ENCODE assay signal across 23 cellular contexts in the genomic region with DNA sequence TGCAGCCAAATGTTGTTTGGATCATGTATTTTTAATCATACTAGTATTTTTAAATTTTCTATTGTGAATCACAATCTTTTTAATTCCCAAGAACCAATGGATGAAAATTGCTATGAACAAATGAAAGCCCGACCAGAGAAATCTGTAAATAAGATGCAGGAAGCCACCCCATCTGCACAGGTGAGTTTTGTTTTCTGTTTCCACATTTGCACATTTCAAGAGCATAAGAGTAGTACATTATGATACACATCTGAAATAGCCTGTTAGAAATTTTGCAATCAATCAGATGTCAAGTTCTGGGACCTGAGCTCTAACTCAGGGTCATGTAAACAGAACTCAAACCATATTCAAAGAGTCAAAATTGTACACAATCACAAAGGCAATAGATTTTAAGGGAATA. TPM values are rescaled to one million over a fixed set of nuclear protein-coding genes. Genes with fewer than 3 reads are reported as not detected.
DNase-seq lines count a peak whose midpoint lies in the region; ATAC-seq, FAIRE-seq and TF ChIP-seq lines count a peak whose summit lies in the region.
"Had no signal": no experiment of that assay in that cellular context is flagged by ENCODE, and none has a peak within 500 bp of the region (broad histone marks: within the 10 kb centered on the region; RNA-seq: fewer than 3 reads in every experiment).

No MANE protein-coding gene starts in this region.

- FAIRE-seq in GM12892 (lab: Jason Lieb, UNC) = no peak
- FAIRE-seq: D721Med, H1, HTR-8/SVneo had no signal

- H3K36me3 Mint-ChIP-seq in T-helper 1 cell treated with Interleukin-12 subunit alpha and Interleukin-12 subunit beta and Interleukin-4 antibody, amounts not matched to agents 30 μg/mL and 1 μg/mL, for 36 hours (ENCODE audit: low read depth) = peaks cover 63% of the 10 kb centered on the region
- peaks cover 2 to 19% of the 10 kb centered on the region in 2 donors for H3K36me3 Mint-ChIP-seq in activated T-cell treated with anti-CD3 and anti-CD28 coated beads, Interleukin-2, amount 50 U/mL, for 72 hours (ENCODE audit: insufficient read depth in 2 of 2)
- H3K36me3 Mint-ChIP-seq in activated T-helper 17 cell treated with anti-CD3 and anti-CD28 coated beads, Interleukin-2, amount 50 U/mL, for 72 hours (ENCODE audit: low read depth) = peaks cover 87% of the 10 kb centered on the region

- TF ChIP-seq POLR2A in GM12892 (IDR thresholded peaks at IDR 0.05; ENCODE audit: low read depth, low read length) = no peak

- H3K4me1 Mint-ChIP-seq in T-helper 1 cell treated with Interleukin-12 subunit alpha and Interleukin-12 subunit beta and Interleukin-4 antibody, amounts not matched to agents 30 μg/mL and 1 μg/mL, for 36 hours (ENCODE audit: low read depth) = peaks cover 52% of the 10 kb centered on the region
- peaks cover 43% of the 10 kb centered on the region for H3K4me1 Mint-ChIP-seq in activated T-cell treated with anti-CD3 and anti-CD28 coated beads, Interleukin-2, amount 50 U/mL, for 72 hours (ENCODE audit: low read depth)
- peaks cover 32% of the 10 kb centered on the region for H3K4me1 Mint-ChIP-seq in activated T-helper 17 cell treated with anti-CD3 and anti-CD28 coated beads, Interleukin-2, amount 50 U/mL, for 72 hours

- ATAC-seq in activated T-cell treated with anti-CD3 and anti-CD28 coated beads, Interleukin-2, amount 50 U/mL, for 72 hours (replicated peaks in 1 of 2) = no peak
- peak; percentile 66 for ATAC-seq in GM18867 (IDR thresholded peaks at IDR 0.05; ENCODE audit: unreplicated experiment)
- no peak for ATAC-seq in activated T-helper 17 cell treated with anti-CD3 and anti-CD28 coated beads, Interleukin-2, amount 50 U/mL, for 72 hours (replicated peaks)
- ATAC-seq: HCT116, Panc1 had no signal

- DNase-seq in T-helper 1 cell (no peak), GM12892 (ENCODE audit: insufficient read length) (no peak)
- DNase-seq in activated T-cell treated with anti-CD3 and anti-CD28 coated beads, Interleukin-2, amount 50 U/mL, for 72 hours = no peak
- DNase-seq in activated T-cell treated with anti-CD3 and anti-CD28 coated beads, Interleukin-2, amount 50 U/mL, for 1 hour = no peak
- no peak for DNase-seq in stimulated activated CD4-positive, alpha-beta T cell treated with anti-CD3 and anti-CD28 coated beads, Interleukin-1b, Interleukin-23, amount 100 ng/mL, for 48 hours
- DNase-seq: ACHN, EL, GF-D8, KG1, NCI-H1092 treated with DMSO at 0.1 percent for 48 hours, NCI-H146, NCI-H2029, NCI-H226, NCI-H510A treated with DMSO at 0.1 percent for 48 hours, NCI-H748 treated with DMSO at 0.1 percent for 48 hours had no signal

- H3K4me3 Mint-ChIP-seq in T-helper 1 cell treated with Interleukin-12 subunit alpha and Interleukin-12 subunit beta and Interleukin-4 antibody, amounts not matched to agents 30 μg/mL and 1 μg/mL, for 36 hours = peak overlapping the region; percentile 28
- no peak overlapping the region for H3K4me3 Mint-ChIP-seq in activated T-cell treated with anti-CD3 and anti-CD28 coated beads, Interleukin-2, amount 50 U/mL, for 72 hours
- H3K4me3 Mint-ChIP-seq in activated T-helper 17 cell treated with anti-CD3 and anti-CD28 coated beads, Interleukin-2, amount 50 U/mL, for 72 hours = no peak overlapping the region

- peak overlapping the region; percentile 4 for H3K27ac Mint-ChIP-seq in T-helper 1 cell treated with Interleukin-12 subunit alpha and Interleukin-12 subunit beta and Interleukin-4 antibody, amounts not matched to agents 30 μg/mL and 1 μg/mL, for 36 hours
- peak overlapping the region; percentile 85 for H3K27ac Mint-ChIP-seq in activated T-cell treated with anti-CD3 and anti-CD28 coated beads, Interleukin-2, amount 50 U/mL, for 72 hours
- peak overlapping the region; percentile 39 for H3K27ac Mint-ChIP-seq in activated T-helper 17 cell treated with anti-CD3 and anti-CD28 coated beads, Interleukin-2, amount 50 U/mL, for 72 hours

- H3K27me3 Mint-ChIP-seq in T-helper 1 cell treated with Interleukin-12 subunit alpha and Interleukin-12 subunit beta and Interleukin-4 antibody, amounts not matched to agents 30 μg/mL and 1 μg/mL, for 36 hours (ENCODE audit: low read depth) = no peaks in the 10 kb centered on the region
- no peaks in the 10 kb centered on the region for H3K27me3 Mint-ChIP-seq in activated T-cell treated with anti-CD3 and anti-CD28 coated beads, Interleukin-2, amount 50 U/mL, for 72 hours (ENCODE audit: low read depth)
- no peaks in the 10 kb centered on the region for H3K27me3 Mint-ChIP-seq in activated T-helper 17 cell treated with anti-CD3 and anti-CD28 coated beads, Interleukin-2, amount 50 U/mL, for 72 hours

- H3K9me3 Mint-ChIP-seq in T-helper 1 cell treated with Interleukin-12 subunit alpha and Interleukin-12 subunit beta and Interleukin-4 antibody, amounts not matched to agents 30 μg/mL and 1 μg/mL, for 36 hours = no peaks in the 10 kb centered on the region
- H3K9me3 Mint-ChIP-seq in activated T-cell treated with anti-CD3 and anti-CD28 coated beads, Interleukin-2, amount 50 U/mL, for 72 hours = no peaks in the 10 kb centered on the region
- no peaks in the 10 kb centered on the region for H3K9me3 Mint-ChIP-seq in activated T-helper 17 cell treated with anti-CD3 and anti-CD28 coated beads, Interleukin-2, amount 50 U/mL, for 72 hours

RNA-seq across cellular contexts. Expression of a gene that starts 26.5 kb away (rescaled TPM):
- total RNA-seq in activated T-cell treated with anti-CD3 and anti-CD28 coated beads, Interleukin-2, amount 50 U/mL, for 72 hours = 10 to 100 TPM; 24.1 to 25.9 TPM
- total RNA-seq in activated T-helper 17 cell treated with anti-CD3 and anti-CD28 coated beads, Interleukin-2, amount 50 U/mL, for 72 hours = 10 to 100 TPM; 33.0 to 56.7 TPM
- polyA plus RNA-seq in GM12892 (2012; ENCODE audit: missing spikeins) = 2.7 TPM
- total RNA-seq: H1 had no signal
- polyA plus RNA-seq: H1 had no signal

Comparison
In these comparisons a context has a peak if more than half of its experiments do, and no peak if none do; other contexts are left out.
1. H3K27ac Mint-ChIP-seq: peak in every context shown above with its lines; median percentile 85 in activated T-cell treated with anti-CD3 and anti-CD28 coated beads, Interleukin-2, amount 50 U/mL, for 72 hours; 39 in activated T-helper 17 cell treated with anti-CD3 and anti-CD28 coated beads, Interleukin-2, amount 50 U/mL, for 72 hours; 4 in T-helper 1 cell treated with Interleukin-12 subunit alpha and Interleukin-12 subunit beta and Interleukin-4 antibody, amounts not matched to agents 30 μg/mL and 1 μg/mL, for 36 hours.